Comparison of ENCODE assay signal across 23 cellular contexts in the genomic region with DNA sequence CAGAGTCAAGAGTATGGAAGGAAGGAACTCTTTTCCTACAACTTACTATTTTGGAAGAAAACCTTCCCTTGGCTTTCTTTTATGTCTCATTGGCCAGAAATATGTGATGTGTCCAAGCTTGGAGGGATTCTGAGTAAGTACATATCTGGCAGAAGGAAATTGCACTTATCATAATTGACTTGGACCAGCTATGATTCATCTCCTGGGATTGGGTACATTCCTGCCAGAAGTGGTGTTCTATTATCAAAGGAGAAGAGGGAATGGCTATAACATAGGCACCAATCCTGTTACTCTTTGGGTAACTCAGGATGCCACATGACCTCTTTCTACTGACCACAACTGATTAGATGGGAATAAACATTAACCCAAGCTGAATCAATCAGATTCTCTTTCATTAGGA. TPM values are rescaled to one million over a fixed set of nuclear protein-coding genes. Genes with fewer than 3 reads are reported as not detected.
A peak's percentile ranks its signal among the peaks of the same experiment; 100 is the strongest.
DNase-seq lines count a peak whose midpoint lies in the region; ATAC-seq and TF ChIP-seq lines count a peak whose summit lies in the region.
"Had no signal": no experiment of that assay in that cellular context is flagged by ENCODE, and none has a peak within 500 bp of the region (broad histone marks: within the 10 kb centered on the region; RNA-seq: fewer than 3 reads in every experiment).

No MANE protein-coding gene starts in this region.

- H3K27me3 ChIP-seq in foreskin keratinocyte (no peaks in the 10 kb centered on the region), neural progenitor cell (no peaks in the 10 kb centered on the region)
- H3K27me3 ChIP-seq: transverse colon had no signal

- no peaks in the 10 kb centered on the region for H3K79me2 ChIP-seq in neural progenitor cell (ENCODE audit: low read depth)

- H3K4me3 ChIP-seq in AG09309 (ENCODE audit: control insufficient read depth, low read depth, low read length) (no peak overlapping the region), neural progenitor cell (no peak overlapping the region)
- H3K4me3 ChIP-seq: transverse colon had no signal

- H3F3A ChIP-seq in neural progenitor cell (ENCODE audit: low read depth), result no peaks in the 10 kb centered on the region

- H3K4me3 Mint-ChIP-seq in neural progenitor cell, result no peak overlapping the region
- H3K4me3 Mint-ChIP-seq: activated naive CD8-positive, alpha-beta T cell treated with anti-CD3 and anti-CD28 coated beads for 36 hours; CD8-positive, alpha-beta T cell; stimulated activated naive B cell treated with anti-CD40 and anti-IgM and Interleukin-4, amounts not matched to agents 10 μg/mL and 1 μg/mL and 100 μg/mL, for 72 hours; T-helper 17 cell; WTC11 had no signal

- H3K4me1 Mint-ChIP-seq in neural progenitor cell, result no peaks in the 10 kb centered on the region
- H3K4me1 Mint-ChIP-seq: activated naive CD8-positive, alpha-beta T cell treated with anti-CD3 and anti-CD28 coated beads for 36 hours; T-helper 17 cell had no signal

- no peak overlapping the region for H2AFZ ChIP-seq in neural progenitor cell (replicated peaks)

- DNase-seq in AG09309 (ENCODE audit: low read depth) (peak; percentile 38), HS-5 (ENCODE audit: low read depth) (peak; percentile 45), astrocyte of the hippocampus (ENCODE audit: low read depth, low spot score) (peak; percentile 44), foreskin keratinocyte (peak; percentile 33 to 73), SIG-M5 (lab: John Stamatoyannopoulos, UW) (no peak), neural progenitor cell (ENCODE audit: low spot score) (no peak), NCI-H187 (lab: John Stamatoyannopoulos, UW) (no peak)
- no peak for DNase-seq in activated CD8-positive, alpha-beta memory T cell treated with anti-CD3 and anti-CD28 coated beads, Interleukin-2, amount 50 U/mL, for 4 hours
- DNase-seq: activated naive CD8-positive, alpha-beta T cell treated with anti-CD3 and anti-CD28 coated beads for 36 hours; CD8-positive, alpha-beta T cell; central memory CD4-positive, alpha-beta T cell; DMS79; MV-4-11; NCI-H2029; NCI-H510A treated with DMSO at 0.1 percent for 48 hours; right cardiac atrium; Right ventricle myocardium superior; stimulated activated naive B cell treated with anti-CD40 and anti-IgM and Interleukin-4, amounts not matched to agents 10 μg/mL and 1 μg/mL and 100 μg/mL, for 72 hours; T-helper 17 cell; transverse colon had no signal

- H3K9me3 Mint-ChIP-seq in neural progenitor cell, result peaks cover 10% of the 10 kb centered on the region

- no peaks in the 10 kb centered on the region for H3K27me3 Mint-ChIP-seq in neural progenitor cell (ENCODE audit: insufficient read depth, low read depth)
- H3K27me3 Mint-ChIP-seq: activated naive CD8-positive, alpha-beta T cell treated with anti-CD3 and anti-CD28 coated beads for 36 hours; stimulated activated naive B cell treated with anti-CD40 and anti-IgM and Interleukin-4, amounts not matched to agents 10 μg/mL and 1 μg/mL and 100 μg/mL, for 72 hours had no signal

- H3K4me2 ChIP-seq in neural progenitor cell, result no peak overlapping the region

- H3K36me3 Mint-ChIP-seq in neural progenitor cell, result no peaks in the 10 kb centered on the region
- H3K36me3 Mint-ChIP-seq: CD8-positive, alpha-beta T cell had no signal

- H4K20me1 ChIP-seq in neural progenitor cell (ENCODE audit: low read depth), result no peaks in the 10 kb centered on the region

- H3K27ac ChIP-seq in foreskin keratinocyte, result no peak overlapping the region
- no peak overlapping the region for H3K27ac ChIP-seq in neural progenitor cell
- H3K27ac ChIP-seq: transverse colon had no signal

- no peak overlapping the region for H3K9ac ChIP-seq in neural progenitor cell

- H3K36me3 ChIP-seq in neural progenitor cell, result no peaks in the 10 kb centered on the region
- H3K36me3 ChIP-seq: transverse colon had no signal

- TF ChIP-seq CTCF in AG09309 (IDR thresholded peaks at IDR 0.05; ENCODE audit: control insufficient read depth, insufficient read depth, low read depth, low read length, missing control alignments) (no peak), foreskin keratinocyte (conservative IDR thresholded peaks at IDR 0.05) (no peak), neural progenitor cell (IDR thresholded peaks at IDR 0.05) (no peak)

- no peaks in the 10 kb centered on the region for H3K9me3 ChIP-seq in neural progenitor cell (ENCODE audit: low read depth)
- H3K9me3 ChIP-seq: transverse colon had no signal

- ATAC-seq in foreskin keratinocyte, result peak; percentile 56
- ATAC-seq: CD8-positive, alpha-beta T cell; stimulated activated naive B cell treated with anti-CD40 and anti-IgM and Interleukin-4, amounts not matched to agents 10 μg/mL and 1 μg/mL and 100 μg/mL, for 72 hours; T-helper 17 cell; WTC11 had no signal

- H3K4me1 ChIP-seq in foreskin keratinocyte (no peaks in the 10 kb centered on the region), neural progenitor cell (peaks cover 5% of the 10 kb centered on the region)
- H3K4me1 ChIP-seq: transverse colon had no signal

- no peak overlapping the region for H3K27ac Mint-ChIP-seq in neural progenitor cell
- H3K27ac Mint-ChIP-seq: activated naive CD8-positive, alpha-beta T cell treated with anti-CD3 and anti-CD28 coated beads for 36 hours; CD8-positive, alpha-beta T cell; stimulated activated naive B cell treated with anti-CD40 and anti-IgM and Interleukin-4, amounts not matched to agents 10 μg/mL and 1 μg/mL and 100 μg/mL, for 72 hours; T-helper 17 cell; WTC11 had no signal

RNA-seq across cellular contexts. Expression of a gene that starts 13.5 kb away (rescaled TPM):
- total RNA-seq in foreskin keratinocyte, result not detected in 2 replicates
- polyA plus RNA-seq in foreskin keratinocyte, result not detected in 2 replicates
- 3.2 and 4.7 TPM in 2 replicates for total RNA-seq in neural progenitor cell (ENCODE audit: low replicate concordance)
- total RNA-seq: A673; activated naive CD8-positive, alpha-beta T cell treated with anti-CD3 and anti-CD28 coated beads for 36 hours; CD8-positive, alpha-beta T cell; fibroblast of villous mesenchyme; right cardiac atrium; Right ventricle myocardium superior; T-helper 17 cell; transverse colon had no signal
- polyA plus RNA-seq: right cardiac atrium had no signal

Comparison
In these comparisons a context has a peak if more than half of its experiments do, and no peak if none do; other contexts are left out.
1. DNase-seq: peak in AG09309 (single experiment), HS-5 (single experiment), astrocyte of the hippocampus (single experiment) and foreskin keratinocyte (2 of 2); none in SIG-M5 (single experiment), neural progenitor cell (single experiment), activated CD8-positive, alpha-beta memory T cell treated with anti-CD3 and anti-CD28 coated beads, Interleukin-2, amount 50 U/mL, for 4 hours (single experiment) and NCI-H187 (0 of 2).